9 cellular contexts compared by ENCODE assay signal in the genomic region with DNA sequence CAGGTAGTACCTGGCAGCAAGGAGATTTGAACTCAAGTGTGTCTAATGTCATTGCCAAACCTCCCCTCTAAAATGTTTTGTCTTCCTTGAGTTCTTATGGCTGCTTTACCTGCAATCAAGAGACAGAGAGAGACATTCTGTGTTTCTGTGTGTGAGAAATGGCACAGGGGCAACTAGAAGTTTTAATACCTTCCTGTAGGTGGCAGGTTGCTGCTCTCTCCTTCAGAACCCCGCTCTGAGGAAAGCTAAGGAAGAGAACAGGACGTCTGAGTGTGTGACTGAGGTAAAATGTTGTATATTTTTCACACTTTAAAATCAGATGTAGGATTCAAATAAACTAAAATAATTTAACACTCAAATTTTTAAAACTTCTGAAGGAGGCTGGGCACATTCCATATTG. TPM values are rescaled to one million over a fixed set of nuclear protein-coding genes. Genes with fewer than 3 reads are reported as not detected.
A peak's percentile ranks its signal among the peaks of the same experiment; 100 is the strongest.
DNase-seq lines count a peak whose midpoint lies in the region; ATAC-seq, FAIRE-seq and TF ChIP-seq lines count a peak whose summit lies in the region.
"Had no signal": no experiment of that assay in that cellular context is flagged by ENCODE, and none has a peak within 500 bp of the region (broad histone marks: within the 10 kb centered on the region; RNA-seq: fewer than 3 reads in every experiment).

No MANE protein-coding gene starts in this region.

- no peak overlapping the region for H3K4me2 ChIP-seq in K562 (ENCODE audit: insufficient read depth, low read length)

- H3K27me3 ChIP-seq in A673 (replicated peaks; ENCODE audit: insufficient read depth, low read depth, low read length, poor library complexity), result no peaks in the 10 kb centered on the region
- H3K27me3 ChIP-seq in K562 (ENCODE audit: control insufficient read depth in 2 of 2, insufficient read depth in 2 of 2, low read length in 2 of 2), result no peaks in the 10 kb centered on the region

- POLR2A ChIA-PET in A673 (lab: Charles Lee; ENCODE audit: low non-redundant PET) (no interaction called here), K562 (lab: Yijun Ruan, JAX) (no interaction called here)

- BruUV-seq in A673 (replicated peaks; lab: Mats Ljungman, UMichigan), result no TSS peak
- no TSS peak for BruUV-seq in K562 (replicated peaks; lab: Mats Ljungman, UMichigan)

- H3K9me1 ChIP-seq in K562 (ENCODE audit: control insufficient read depth, insufficient read depth, low read length), result no peaks in the 10 kb centered on the region

- H3K4me3 Mint-ChIP-seq in activated T-cell treated with anti-CD3 and anti-CD28 coated beads, Interleukin-2, amount 50 U/mL, for 24 hours, result no peak overlapping the region
- H3K4me3 Mint-ChIP-seq: stimulated activated naive CD8-positive, alpha-beta T cell treated with anti-CD3 and anti-CD28 coated beads, Interleukin-15, Interleukin-2, amounts not matched to agents 100 ng/mL and 50 ng/mL, for 24 hours had no signal

- H3K27ac ChIP-seq in A673 (ENCODE audit: low read depth, low read length, poor library complexity, severe bottlenecking) (no peak overlapping the region), K562 (ENCODE audit: extremely low read depth, low read depth, low read length) (no peak overlapping the region)

- peaks cover 4% of the 10 kb centered on the region for H3K27me3 Mint-ChIP-seq in activated T-cell treated with anti-CD3 and anti-CD28 coated beads, Interleukin-2, amount 50 U/mL, for 24 hours

- CTCF ChIA-PET in A673 (lab: Charles Lee), result interaction anchor here (0.8 to 1.0 kb wide), 3 partner anchors 12 to 56 kb away, joined by 3 read pairs; no protein-coding TSS in a partner anchor
- CTCF ChIA-PET in K562 (lab: Yijun Ruan, JAX; ENCODE audit: low intra/inter-chr PET ratio), result no interaction called here

- H3K4me3 ChIP-seq in A673 (ENCODE audit: low read depth, low read length, poor library complexity, severe bottlenecking) (no peak overlapping the region), K562 (no peak overlapping the region)

- H4K20me1 ChIP-seq in K562 (replicated peaks; ENCODE audit: control insufficient read depth, insufficient read depth, low read length), result no peaks in the 10 kb centered on the region

- H3K36me3 Mint-ChIP-seq in activated T-cell treated with anti-CD3 and anti-CD28 coated beads, Interleukin-2, amount 50 U/mL, for 24 hours (ENCODE audit: low read depth), result no peaks in the 10 kb centered on the region

- TF ChIP-seq CTCF in A673 (conservative IDR thresholded peaks at IDR 0.05; ENCODE audit: low read depth, low read length) (peak; percentile 70), K562 (IDR thresholded peaks at IDR 0.05 in 2 of 3, conservative IDR thresholded peaks at IDR 0.05 in 1 of 3; ENCODE audit: insufficient read depth in 2 of 3, low read depth in 1 of 3, low read length in 3 of 3) (peak in 2 of 3 experiments; percentile 23 to 24; a peak in 1 of 6 replicates), omental fat pad (IDR thresholded peaks at IDR 0.05) (no peak)

- no peaks in the 10 kb centered on the region for H3K9me3 Mint-ChIP-seq in activated T-cell treated with anti-CD3 and anti-CD28 coated beads, Interleukin-2, amount 50 U/mL, for 24 hours

- H2AFZ ChIP-seq in K562 (ENCODE audit: low read depth, low read length), result no peak overlapping the region

- no peak for TF ChIP-seq EP300 in K562 (IDR thresholded peaks at IDR 0.05; ENCODE audit: low read length)

- peaks cover 2% of the 10 kb centered on the region for H3K4me1 Mint-ChIP-seq in activated T-cell treated with anti-CD3 and anti-CD28 coated beads, Interleukin-2, amount 50 U/mL, for 24 hours (ENCODE audit: low read depth)

- DNase-seq in A673 (ENCODE audit: low spot score) (peak; percentile 64), HuH-7 (ENCODE audit: low spot score) (peak; percentile 45), K562 (ENCODE audit: extremely low read depth in 1 of 4, low spot score in 3 of 4) (peak in 1 of 4 experiments; percentile 3), left kidney (ENCODE audit: low read depth, low spot score) (peak; percentile 64), NCI-H2029 treated with DMSO at 0.1 percent for 48 hours (lab: John Stamatoyannopoulos, UW) (no peak), omental fat pad (ENCODE audit: low spot score) (no peak)
- DNase-seq in activated T-cell treated with anti-CD3 and anti-CD28 coated beads, Interleukin-2, amount 50 U/mL, for 24 hours, result no peak

- 0% methylated on average over 2 of the region's 2 CpGs for WGBS in K562 (ENCODE audit: insufficient coverage, low coverage, missing lambda C conversion rate)

- no peaks in the 10 kb centered on the region for H3K79me2 ChIP-seq in K562 (ENCODE audit: control insufficient read depth, insufficient read depth, low read length)

- FAIRE-seq in K562 (lab: Jason Lieb, UNC), result no peak

- H3K27ac Mint-ChIP-seq in activated T-cell treated with anti-CD3 and anti-CD28 coated beads, Interleukin-2, amount 50 U/mL, for 24 hours, result no peak overlapping the region
- H3K27ac Mint-ChIP-seq: stimulated activated naive CD8-positive, alpha-beta T cell treated with anti-CD3 and anti-CD28 coated beads, Interleukin-15, Interleukin-2, amounts not matched to agents 100 ng/mL and 50 ng/mL, for 24 hours had no signal

- H3K9me3 ChIP-seq in A673 (ENCODE audit: low read depth, low read length, poor library complexity, severe bottlenecking) (no peaks in the 10 kb centered on the region), K562 (replicated peaks; ENCODE audit: control insufficient read depth, insufficient read depth, low read depth, low read length) (no peaks in the 10 kb centered on the region; the same call in 1 of the 2 replicates)

- peaks cover 9% of the 10 kb centered on the region for H3K4me1 ChIP-seq in A673 (ENCODE audit: insufficient read depth, low read length, poor library complexity, severe bottlenecking)
- H3K4me1 ChIP-seq in K562 (replicated peaks in 1 of 2; ENCODE audit: control insufficient read depth in 2 of 2, insufficient read depth in 2 of 2, low read length in 2 of 2), result no peaks in the 10 kb centered on the region

- no peak overlapping the region for H3K9ac ChIP-seq in K562 (ENCODE audit: insufficient read depth in 1 of 2, low read depth in 2 of 2, low read length in 2 of 2)

- in situ Hi-C loops in K562 (cut with MboI), result no loop called here

- peak in 1 of 2 experiments; percentile 23; a peak in 1 of 4 replicates for TF ChIP-seq RAD21 in K562 (CRISPR knock-in tag; conservative IDR thresholded peaks at IDR 0.05 in 1 of 2, IDR thresholded peaks at IDR 0.05 in 1 of 2)

- no peak for TF ChIP-seq POLR2A in K562 (conservative IDR thresholded peaks at IDR 0.05)

- ATAC-seq in GM18861 (IDR thresholded peaks at IDR 0.05; ENCODE audit: unreplicated experiment) (peak; percentile 75), K562 (0 out of 3 replicates have a peak, but pooled peaks have one; percentile 56), omental fat pad (ENCODE audit: low FRiP score) (no peak)

- intact Hi-C loops in A673 (cut with micrococcal nuclease; ENCODE audit: unreplicated experiment) (no loop called here), K562 (cut with micrococcal nuclease) (loop anchor here (10.0 kb wide), 1 partner anchor 56 kb away; no protein-coding TSS in a partner anchor)

- H3K36me3 ChIP-seq in A673 (ENCODE audit: insufficient read depth, low read length, poor library complexity, severe bottlenecking) (no peaks in the 10 kb centered on the region), K562 (ENCODE audit: control insufficient read depth, insufficient read depth, low read length) (no peaks in the 10 kb centered on the region)

TF ChIP-seq in K562, 482 proteins besides CTCF, POLR2A, EP300 and RAD21 (continues in another document):
- no peak for TF ChIP-seq ARID2 (IDR thresholded peaks at IDR 0.05)
- no peak for TF ChIP-seq ZNF431 (CRISPR knock-in tag; IDR thresholded peaks at IDR 0.05)
- no peak for TF ChIP-seq RBM15 (IDR thresholded peaks at IDR 0.05; ENCODE audit: insufficient read depth, low read length)
- TF ChIP-seq TAF7 (tag; IDR thresholded peaks at IDR 0.05), result no peak
- no peak for TF ChIP-seq SMAD1 (IDR thresholded peaks at IDR 0.05; ENCODE audit: low read depth, low read length, partially characterized antibody)
- TF ChIP-seq, protein P1, sequence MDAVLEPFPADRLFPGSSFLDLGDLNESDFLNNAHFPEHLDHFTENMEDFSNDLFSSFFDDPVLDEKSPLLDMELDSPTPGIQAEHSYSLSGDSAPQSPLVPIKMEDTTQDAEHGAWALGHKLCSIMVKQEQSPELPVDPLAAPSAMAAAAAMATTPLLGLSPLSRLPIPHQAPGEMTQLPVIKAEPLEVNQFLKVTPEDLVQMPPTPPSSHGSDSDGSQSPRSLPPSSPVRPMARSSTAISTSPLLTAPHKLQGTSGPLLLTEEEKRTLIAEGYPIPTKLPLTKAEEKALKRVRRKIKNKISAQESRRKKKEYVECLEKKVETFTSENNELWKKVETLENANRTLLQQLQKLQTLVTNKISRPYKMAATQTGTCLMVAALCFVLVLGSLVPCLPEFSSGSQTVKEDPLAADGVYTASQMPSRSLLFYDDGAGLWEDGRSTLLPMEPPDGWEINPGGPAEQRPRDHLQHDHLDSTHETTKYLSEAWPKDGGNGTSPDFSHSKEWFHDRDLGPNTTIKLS (IDR thresholded peaks at IDR 0.05; ENCODE audit: borderline replicate concordance, low read depth), result no peak
- TF ChIP-seq TBL1XR1 (IDR thresholded peaks at IDR 0.05; ENCODE audit: low read length in 2 of 2), result no peak
- no peak for TF ChIP-seq FOS (IDR thresholded peaks at IDR 0.05; ENCODE audit: extremely low read depth, insufficient read length)
- TF ChIP-seq BACH1 (tag; IDR thresholded peaks at IDR 0.05), result no peak

RNA-seq across cellular contexts. Expression of a gene that starts 19.2 kb away (rescaled TPM):
- total RNA-seq in A673 (2021) (18.6 and 20.0 TPM in 2 replicates), K562 (2014; rRNA removed) (0.16 TPM in 1 of 2 replicates, not detected in the other), K562 (2014; rRNA removed; fragmentation: Illumina TruSeq; extraction: Trizol) (0.06 and 0.15 TPM in 2 replicates), K562 (2015; rRNA removed; fragmentation: Illumina TruSeq; extraction: Trizol) (0.14 and 0.26 TPM in 2 replicates), K562 (2021) (0.07 and 0.45 TPM in 2 replicates), omental fat pad (10 to 100 TPM; 22.7 to 60.5 (median 43.7) TPM)
- 3.0 and 3.1 TPM in 2 replicates for total RNA-seq in K562 (2011; cell fraction: chromatin; rRNA removed; ENCODE audit: low replicate concordance)
- total RNA-seq in K562 (2011; cell fraction: nucleolus; rRNA removed), result 0.39 and 0.67 TPM in 2 replicates
- 1.1 and 1.4 TPM in 2 replicates for total RNA-seq in K562 (2011; cell fraction: nucleoplasm; rRNA removed)
- polyA plus RNA-seq in K562 (2011; rRNA removed) (0.15 and 2.4 TPM in 2 replicates), K562 (2014; fragmentation: Illumina TruSeq; extraction: Trizol) (0.22 TPM in 1 of 2 replicates, not detected in the other), K562 (2014; fragmentation: Nextera tagmentation; extraction: Ambion mirVana) (under 1 TPM in 1 of 2 experiments, not detected in 1; 0.29 TPM), K562 (2014; rRNA removed) (0.09 and 0.61 TPM in 2 replicates)
- 0.16 and 0.89 TPM in 2 replicates for polyA plus RNA-seq in K562 (2011; cell fraction: cytosol; rRNA removed)
- polyA plus RNA-seq in K562 (2011; cell fraction: nucleus; rRNA removed), result 0.51 and 3.7 TPM in 2 replicates
- 0.11 and 0.26 TPM in 2 replicates for polyA plus RNA-seq in K562 (2012)
- 1.1 and 3.5 TPM in 2 replicates for polyA minus RNA-seq in K562 (2011; rRNA and poly(A)+ RNA removed)
- polyA minus RNA-seq in K562 (2011; cell fraction: cytosol; rRNA and poly(A)+ RNA removed), result 0.95 and 2.9 TPM in 2 replicates
- 0.22 and 1.8 TPM in 2 replicates for polyA minus RNA-seq in K562 (2011; cell fraction: nucleus; rRNA and poly(A)+ RNA removed)

Comparison
In these comparisons a context has a peak if more than half of its experiments do, and no peak if none do; other contexts are left out.
1. DNase-seq: peak in A673 (single experiment), HuH-7 (single experiment) and left kidney (single experiment); none in NCI-H2029 treated with DMSO at 0.1 percent for 48 hours (single experiment), activated T-cell treated with anti-CD3 and anti-CD28 coated beads, Interleukin-2, amount 50 U/mL, for 24 hours (single experiment) and omental fat pad (single experiment).
2. CTCF ChIP-seq: peak in A673 (single experiment) and K562 (2 of 3); none in omental fat pad (0 of 3).